Comparison of ENCODE assay signal across 30 cellular contexts in the genomic region with DNA sequence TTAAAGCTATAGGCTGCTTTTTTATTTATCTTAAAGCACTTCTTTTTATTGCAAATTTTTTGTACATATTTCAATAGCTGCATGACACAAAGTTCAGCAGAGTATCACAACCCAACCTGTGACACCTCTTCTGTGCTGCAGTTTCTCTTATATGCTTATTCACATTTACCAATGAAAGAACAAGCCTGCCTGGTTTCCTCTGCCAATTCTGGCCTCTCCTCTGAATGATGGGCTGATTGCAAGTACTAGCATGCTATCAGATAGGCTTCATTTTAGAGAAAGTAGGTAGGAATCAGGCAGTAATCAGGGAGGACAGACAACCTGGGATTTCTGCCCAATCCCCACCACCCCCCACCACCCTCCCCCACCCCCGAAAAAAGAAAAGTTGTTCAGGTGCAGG. TPM values are rescaled to one million over a fixed set of nuclear protein-coding genes. Genes with fewer than 3 reads are reported as not detected.
"Had no signal": no experiment of that assay in that cellular context is flagged by ENCODE, and none has a peak within 500 bp of the region (broad histone marks: within the 10 kb centered on the region; RNA-seq: fewer than 3 reads in every experiment).

No MANE protein-coding gene starts in this region.

- ATAC-seq: activated CD4-positive, alpha-beta T cell treated with anti-CD3 and anti-CD28 coated beads for 36 hours; activated T-cell treated with anti-CD3 and anti-CD28 coated beads, Interleukin-2, amount 50 U/mL, for 72 hours; body of pancreas; Right ventricle myocardium inferior had no signal

- H3K9ac ChIP-seq: SK-N-SH had no signal

- H3K4me1 Mint-ChIP-seq: activated CD4-positive, alpha-beta memory T cell treated with anti-CD3 and anti-CD28 coated beads, Interleukin-2, amount 10 ng/mL, durations not matched to agents 7 days and 5 days; activated CD4-positive, alpha-beta T cell treated with anti-CD3 and anti-CD28 coated beads for 36 hours had no signal

- H3K9me3 Mint-ChIP-seq: activated CD4-positive, alpha-beta memory T cell treated with anti-CD3 and anti-CD28 coated beads, Interleukin-2, amount 10 ng/mL, durations not matched to agents 7 days and 5 days; activated naive CD8-positive, alpha-beta T cell treated with anti-CD3 and anti-CD28 coated beads, Interleukin-2, amount 10 ng/mL, durations not matched to agents 7 days and 5 days; activated T-cell treated with anti-CD3 and anti-CD28 coated beads, Interleukin-2, amount 50 U/mL, for 72 hours; activated T-helper 2 cell treated with anti-CD3 and anti-CD28 coated beads, Interferon-gamma antibody, Interleukin-2, Interleukin-4, amounts not matched to agents 10 μg/mL and 5 μg/mL and 100 μg/mL, durations not matched to agents 14 hours and 24 hours and 36 hours had no signal

- H3K4me3 Mint-ChIP-seq: activated CD4-positive, alpha-beta memory T cell treated with anti-CD3 and anti-CD28 coated beads, Interleukin-2, amount 10 ng/mL, durations not matched to agents 7 days and 5 days; activated CD4-positive, alpha-beta T cell treated with anti-CD3 and anti-CD28 coated beads for 36 hours; activated naive CD8-positive, alpha-beta T cell treated with anti-CD3 and anti-CD28 coated beads, Interleukin-2, amount 10 ng/mL, durations not matched to agents 7 days and 5 days; activated T-cell treated with anti-CD3 and anti-CD28 coated beads, Interleukin-2, amount 50 U/mL, for 72 hours had no signal

- H3K27me3 Mint-ChIP-seq: activated CD4-positive, alpha-beta memory T cell treated with anti-CD3 and anti-CD28 coated beads, Interleukin-2, amount 10 ng/mL, durations not matched to agents 7 days and 5 days; activated CD4-positive, alpha-beta T cell treated with anti-CD3 and anti-CD28 coated beads for 36 hours; activated naive CD8-positive, alpha-beta T cell treated with anti-CD3 and anti-CD28 coated beads, Interleukin-2, amount 10 ng/mL, durations not matched to agents 7 days and 5 days had no signal

- H3K4me3 ChIP-seq: body of pancreas, cardiac muscle cell, PC-9, SJCRH30 had no signal

- H3K4me1 ChIP-seq: body of pancreas, SJCRH30 had no signal

- H3K27me3 ChIP-seq: body of pancreas, cardiac muscle cell, SJCRH30 had no signal

- H2AFZ ChIP-seq: PC-9 had no signal

- H3K9me3 ChIP-seq: body of pancreas, SJCRH30, SK-N-SH had no signal

- H3K27ac Mint-ChIP-seq: activated CD4-positive, alpha-beta memory T cell treated with anti-CD3 and anti-CD28 coated beads, Interleukin-2, amount 10 ng/mL, durations not matched to agents 7 days and 5 days; activated CD4-positive, alpha-beta T cell treated with anti-CD3 and anti-CD28 coated beads for 36 hours; activated naive CD8-positive, alpha-beta T cell treated with anti-CD3 and anti-CD28 coated beads, Interleukin-2, amount 10 ng/mL, durations not matched to agents 7 days and 5 days; activated T-cell treated with anti-CD3 and anti-CD28 coated beads, Interleukin-2, amount 50 U/mL, for 72 hours; activated T-helper 2 cell treated with anti-CD3 and anti-CD28 coated beads, Interferon-gamma antibody, Interleukin-2, Interleukin-4, amounts not matched to agents 10 μg/mL and 5 μg/mL and 100 μg/mL, durations not matched to agents 14 hours and 24 hours and 36 hours had no signal

- H3K4me2 ChIP-seq: PC-9, SK-N-SH had no signal

- H3K27ac ChIP-seq: body of pancreas, cardiac muscle cell, PC-9, SJCRH30, WERI-Rb-1 had no signal

- DNase-seq: activated CD4-positive, alpha-beta memory T cell treated with anti-CD3 and anti-CD28 coated beads, Interleukin-2, amount 10 ng/mL, durations not matched to agents 7 days and 5 days; activated CD4-positive, alpha-beta T cell treated with anti-CD3 and anti-CD28 coated beads for 36 hours; activated CD4-positive, alpha-beta T cell treated with anti-CD3 and anti-CD28 coated beads, Interleukin-2, amount 50 U/mL, for 1 hour; activated CD8-positive, alpha-beta memory T cell treated with anti-CD3 and anti-CD28 coated beads, Interleukin-2, amount 50 U/mL, for 4 hours; activated gamma-delta T cell treated with Interleukin-2 at 50 U/mL for 16 hours; activated naive CD4-positive, alpha-beta T cell treated with anti-CD3 and anti-CD28 coated beads, Interleukin-2, amount 50 U/mL, for 16 hours; activated naive CD8-positive, alpha-beta T cell treated with anti-CD3 and anti-CD28 coated beads, Interleukin-2, amount 10 ng/mL, durations not matched to agents 7 days and 5 days; activated T-cell treated with anti-CD3 and anti-CD28 coated beads, Interleukin-2, amount 50 U/mL, for 72 hours; aorta; body of pancreas; KBM-7; NCI-H1048; NCI-H1417; NCI-H1930; NCI-H2171; NCI-H345; NCI-H510A; NCI-H526 treated with DMSO at 0.1 percent for 48 hours; NCI-H82; SJCRH30; SK-N-SH; T-helper 1 cell; WERI-Rb-1 had no signal

- H3K9me2 ChIP-seq: SK-N-SH had no signal

RNA-seq across cellular contexts. Expression of gene ACKR4, which starts 26.6 kb away (rescaled TPM):
- total RNA-seq: activated CD4-positive, alpha-beta memory T cell treated with anti-CD3 and anti-CD28 coated beads, Interleukin-2, amount 10 ng/mL, durations not matched to agents 7 days and 5 days; activated CD8-positive, alpha-beta memory T cell treated with anti-CD3 and anti-CD28 coated beads for 36 hours; activated naive CD8-positive, alpha-beta T cell treated with anti-CD3 and anti-CD28 coated beads, Interleukin-2, amount 10 ng/mL, durations not matched to agents 7 days and 5 days; activated T-cell treated with anti-CD3 and anti-CD28 coated beads, Interleukin-2, amount 50 U/mL, for 72 hours; activated T-helper 2 cell treated with anti-CD3 and anti-CD28 coated beads, Interferon-gamma antibody, Interleukin-2, Interleukin-4, amounts not matched to agents 10 μg/mL and 5 μg/mL and 100 μg/mL, durations not matched to agents 14 hours and 24 hours and 36 hours; cardiac muscle cell; LHCN-M2; PC-9; SJCRH30; T-helper 2 cell treated with Interferon-gamma antibody and Interleukin-4, amounts not matched to agents 100 ng/mL and 5 ng/mL, for 36 hours had no signal
